Comparison of ENCODE assay signal across 11 cellular contexts in genomic region chr4:174591243-174592021, GRCh38.
A peak's percentile ranks its signal among the peaks of the same experiment; 100 is the strongest.
DNase-seq lines count a peak whose midpoint lies in the region; ATAC-seq and TF ChIP-seq lines count a peak whose summit lies in the region.
"Had no signal": no experiment of that assay in that cellular context is flagged by ENCODE, and none has a peak within 500 bp of the region (broad histone marks: within the 10 kb centered on the region; RNA-seq: fewer than 3 reads in every experiment).

No MANE protein-coding gene starts in this region.

- no peaks in the 10 kb centered on the region for H3K27me3 Mint-ChIP-seq in Calu3 (ENCODE audit: unreplicated experiment)

- no peaks in the 10 kb centered on the region for H3K36me3 ChIP-seq in tibial nerve
- H3K36me3 ChIP-seq: Peyer's patch had no signal

- TF ChIP-seq CTCF in coronary artery (IDR thresholded peaks at IDR 0.05) (no peak), tibial nerve (IDR thresholded peaks at IDR 0.05) (no peak), Calu3 (IDR thresholded peaks at IDR 0.05; ENCODE audit: unreplicated experiment) (no peak)

- DNase-seq in central memory CD4-positive, alpha-beta T cell = peak; percentile 4
- DNase-seq in coronary artery (ENCODE audit: low spot score) (no peak), tibial nerve (ENCODE audit: low spot score in 2 of 2) (no peak), NCI-H128 (lab: John Stamatoyannopoulos, UW; ENCODE audit: unreplicated experiment) (no peak), Calu3 (no peak)
- DNase-seq: Peyer's patch; stimulated activated CD4-positive, alpha-beta T cell treated with anti-CD3 and anti-CD28 coated beads, Interleukin-4, amount 100 ng/mL, for 4 hours had no signal

- no peaks in the 10 kb centered on the region for H3K4me1 Mint-ChIP-seq in Calu3 (ENCODE audit: low read depth, unreplicated experiment)

- H3K36me3 Mint-ChIP-seq in Calu3 (ENCODE audit: insufficient read depth, unreplicated experiment) = no peaks in the 10 kb centered on the region

- H3K4me3 ChIP-seq in coronary artery (no peak overlapping the region), tibial nerve (no peak overlapping the region)
- H3K4me3 ChIP-seq: Peyer's patch had no signal

- H3K4me3 Mint-ChIP-seq in Calu3 (ENCODE audit: low read depth, unreplicated experiment) = no peak overlapping the region

- BruUV-seq in Calu3 (replicated peaks; lab: Mats Ljungman, UMichigan) = no TSS peak

- H3K9me3 Mint-ChIP-seq in Calu3 (ENCODE audit: low read depth, unreplicated experiment) = no peaks in the 10 kb centered on the region

- H3K27ac ChIP-seq in coronary artery (no peak overlapping the region), tibial nerve (no peak overlapping the region)
- H3K27ac ChIP-seq: Peyer's patch had no signal

- CTCF ChIA-PET in Calu3 (lab: Charles Lee) = no interaction called here

- no peaks in the 10 kb centered on the region for H3K9me3 ChIP-seq in tibial nerve
- H3K9me3 ChIP-seq: Peyer's patch had no signal

- peaks cover 0 to 7% (median 2%) of the 10 kb centered on the region in 4 donors for H3K4me1 ChIP-seq in tibial nerve
- H3K4me1 ChIP-seq: Peyer's patch had no signal

- no peaks in the 10 kb centered on the region for H3K27me3 ChIP-seq in tibial nerve
- H3K27me3 ChIP-seq: Peyer's patch had no signal

- no peak for TF ChIP-seq POLR2A in tibial nerve (IDR thresholded peaks at IDR 0.05)

- no peak for TF ChIP-seq EP300 in tibial nerve (IDR thresholded peaks at IDR 0.05)

- no peak overlapping the region for H3K27ac Mint-ChIP-seq in Calu3 (ENCODE audit: unreplicated experiment)
- H3K27ac Mint-ChIP-seq: activated T-helper 2 cell treated with anti-CD3 and anti-CD28 coated beads, Interferon-gamma antibody, Interleukin-2, Interleukin-4, amounts not matched to agents 10 μg/mL and 5 μg/mL and 100 μg/mL, durations not matched to agents 14 hours and 24 hours and 36 hours had no signal

- WGBS in tibial nerve, 2 donors = 74 to 75% methylated on average over 5 of the region's 5 CpGs

- peak; percentile 91 for ATAC-seq in GM18498 (IDR thresholded peaks at IDR 0.05; ENCODE audit: unreplicated experiment)
- peak; percentile 85 for ATAC-seq in GM21515 (IDR thresholded peaks at IDR 0.05; ENCODE audit: unreplicated experiment)
- peak; percentile 87 for ATAC-seq in HG03520 (IDR thresholded peaks at IDR 0.05; ENCODE audit: unreplicated experiment)

- intact Hi-C loops in Calu3 (cut with micrococcal nuclease; ENCODE audit: unreplicated experiment) = no loop called here
